In genomic region chr10:123149162-123149567, GRCh38 we compare ENCODE assay signal across 10 cellular contexts. TPM values are rescaled to one million over a fixed set of nuclear protein-coding genes. Genes with fewer than 3 reads are reported as not detected.
DNase-seq lines count a peak whose midpoint lies in the region; ATAC-seq and TF ChIP-seq lines count a peak whose summit lies in the region.
"Had no signal": no experiment of that assay in that cellular context is flagged by ENCODE, and none has a peak within 500 bp of the region (broad histone marks: within the 10 kb centered on the region; RNA-seq: fewer than 3 reads in every experiment).

No MANE protein-coding gene starts in this region.

- H3K36me3 Mint-ChIP-seq in IgD-negative memory B cell (no peaks in the 10 kb centered on the region), endodermal cell (ENCODE audit: low read depth) (no peaks in the 10 kb centered on the region)

- H3K27ac ChIP-seq in endodermal cell (ENCODE audit: low read depth, low read length), result no peak overlapping the region
- no peak overlapping the region for H3K27ac ChIP-seq in parathyroid adenoma

- H2AFZ ChIP-seq in parathyroid adenoma, result no peak overlapping the region

- H3K27ac Mint-ChIP-seq in IgD-negative memory B cell (peak overlapping the region; percentile 79 to 96 (median 94)), endodermal cell (no peak overlapping the region)

- ATAC-seq in HG03025 (IDR thresholded peaks at IDR 0.05; ENCODE audit: low FRiP score, unreplicated experiment), result no peak

- H3K9ac ChIP-seq in ES-I3 (ENCODE audit: low read depth, low read length) (peak overlapping the region; percentile 26; the same call in 1 of the 2 replicates), endodermal cell (ENCODE audit: extremely low read depth, low read length, poor library complexity, severe bottlenecking) (no peak overlapping the region), parathyroid adenoma (no peak overlapping the region)

- H3K4me1 Mint-ChIP-seq in IgD-negative memory B cell (peaks cover 20 to 45% (median 25%) of the 10 kb centered on the region in 3 donors), endodermal cell (peaks cover 24% of the 10 kb centered on the region)

- peak overlapping the region; percentile 62 to 88 (median 78) for H3K4me3 Mint-ChIP-seq in IgD-negative memory B cell
- H3K4me3 Mint-ChIP-seq in endodermal cell, result peak overlapping the region; percentile 59

- WGBS in endodermal cell (ENCODE audit: insufficient coverage in 1 of 2, insufficient read length in 1 of 2), 2 experiments, result 0 to 8% methylated on average over 5 to 12 of the region's 12 CpGs

- no peaks in the 10 kb centered on the region for H3K9me3 ChIP-seq in ES-I3 (ENCODE audit: control insufficient read depth, insufficient read depth, low read length)
- no peaks in the 10 kb centered on the region for H3K9me3 ChIP-seq in endodermal cell (ENCODE audit: control insufficient read depth, low read length)
- H3K9me3 ChIP-seq in parathyroid adenoma (ENCODE audit: control insufficient read depth, low read length), result no peaks in the 10 kb centered on the region

- no peak for TF ChIP-seq CTCF in endodermal cell (conservative IDR thresholded peaks at IDR 0.05)
- TF ChIP-seq CTCF in parathyroid adenoma (IDR thresholded peaks at IDR 0.05), result no peak

- no peaks in the 10 kb centered on the region for H3K79me2 ChIP-seq in parathyroid adenoma

- H3K27me3 ChIP-seq in endodermal cell (ENCODE audit: control insufficient read depth, insufficient read depth, low read length, poor library complexity, severe bottlenecking) (peaks cover 95% of the 10 kb centered on the region), parathyroid adenoma (ENCODE audit: control insufficient read depth, insufficient read depth, low read length) (peaks cover 18% of the 10 kb centered on the region)

- DNase-seq in endodermal cell (peak; percentile 51), NOMO-1 (lab: John Stamatoyannopoulos, UW; ENCODE audit: unreplicated experiment in 2 of 2) (no peak), OCI-M2 (lab: John Stamatoyannopoulos, UW; ENCODE audit: unreplicated experiment) (no peak)
- DNase-seq: NCI-H187, SHP77 had no signal

- H3K36me3 ChIP-seq in ES-I3 (ENCODE audit: insufficient read depth, low read length), result no peaks in the 10 kb centered on the region
- H3K36me3 ChIP-seq in endodermal cell (ENCODE audit: control insufficient read depth, insufficient read depth, low read length), result no peaks in the 10 kb centered on the region
- no peaks in the 10 kb centered on the region for H3K36me3 ChIP-seq in parathyroid adenoma (ENCODE audit: control insufficient read depth, insufficient read depth, low read length)

- H3K27me3 Mint-ChIP-seq in IgD-negative memory B cell, result peaks cover 57% of the 10 kb centered on the region
- H3K27me3 Mint-ChIP-seq in endodermal cell (ENCODE audit: insufficient read depth), result peaks cover 94% of the 10 kb centered on the region

- H3K4me2 ChIP-seq in parathyroid adenoma (ENCODE audit: low read length), result peak overlapping the region; percentile 71

- H3K4me3 ChIP-seq in endodermal cell (ENCODE audit: low read length) (peak overlapping the region; percentile 73), parathyroid adenoma (ENCODE audit: low read depth, low read length) (no peak overlapping the region)

- peaks cover 5% of the 10 kb centered on the region for H3K4me1 ChIP-seq in ES-I3 (ENCODE audit: insufficient read depth, low read length)
- H3K4me1 ChIP-seq in endodermal cell (ENCODE audit: control insufficient read depth, insufficient read depth, low read length), result peaks cover 3% of the 10 kb centered on the region
- H3K4me1 ChIP-seq in parathyroid adenoma, result peaks cover 4% of the 10 kb centered on the region

- H3K9me3 Mint-ChIP-seq in IgD-negative memory B cell, result peaks cover 0 to 9% (median 1%) of the 10 kb centered on the region in 3 donors
- no peaks in the 10 kb centered on the region for H3K9me3 Mint-ChIP-seq in endodermal cell

RNA-seq across cellular contexts. Expression of gene HMX2, which starts 1.2 kb away (rescaled TPM):
- polyA plus RNA-seq in IgD-negative memory B cell, result not detected
- total RNA-seq in endodermal cell, result not detected
- 0.21 TPM for polyA plus RNA-seq in endodermal cell (2013, experiment 1 of 2)
- not detected for polyA plus RNA-seq in endodermal cell (2013, experiment 2 of 2)
- total RNA-seq: liver had no signal
- polyA plus RNA-seq: liver had no signal

RNA-seq across cellular contexts. Expression of gene BUB3, which starts 5.0 kb away (rescaled TPM):
- 148 TPM for polyA plus RNA-seq in IgD-negative memory B cell
- 100 to 1,000 TPM; 113 to 130 TPM for total RNA-seq in endodermal cell
- 169 TPM for polyA plus RNA-seq in endodermal cell (2013, experiment 1 of 2)
- polyA plus RNA-seq in endodermal cell (2013, experiment 2 of 2), result 153 TPM

RNA-seq across cellular contexts. Expression of gene HMX3, which starts 13.4 kb away (rescaled TPM):
- not detected for polyA plus RNA-seq in IgD-negative memory B cell
- not detected for total RNA-seq in endodermal cell
- polyA plus RNA-seq in endodermal cell (2013, experiment 1 of 2), result not detected
- not detected for polyA plus RNA-seq in endodermal cell (2013, experiment 2 of 2)
- total RNA-seq: liver had no signal
- polyA plus RNA-seq: liver had no signal
